Comparison of ENCODE assay signal across 1 cellular context in the genomic region with DNA sequence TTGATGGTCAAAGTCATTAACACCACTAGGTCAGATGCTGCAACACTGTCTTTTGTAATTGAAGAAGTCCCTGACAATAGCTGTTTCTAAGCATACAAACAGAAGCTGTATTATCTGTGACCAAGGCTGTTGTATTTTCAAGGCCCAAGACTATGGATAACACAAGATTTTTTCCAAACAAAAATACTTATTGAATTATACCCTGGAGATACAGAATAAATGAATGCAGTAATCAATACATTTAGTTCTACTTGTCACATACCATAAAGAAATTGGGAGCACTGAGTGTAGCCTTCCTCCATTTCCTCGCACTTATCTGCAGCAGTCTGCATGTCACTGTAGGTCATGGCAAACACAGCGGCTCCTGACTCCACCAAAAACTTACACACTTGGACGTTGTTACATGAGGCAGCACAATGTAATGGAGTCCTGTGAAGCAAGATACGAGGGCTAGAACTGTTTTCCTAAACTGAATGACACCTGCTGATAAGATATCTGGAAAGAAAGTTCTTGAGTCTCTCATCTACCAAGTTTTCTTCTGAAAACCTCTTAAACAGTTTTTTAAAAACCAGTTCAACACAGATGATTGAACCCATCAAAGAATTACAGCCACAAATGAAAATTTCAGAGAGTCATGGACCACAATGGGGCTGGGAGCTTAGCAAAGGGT.
TF ChIP-seq lines count a peak whose summit lies in the region.

No MANE protein-coding gene starts in this region.

TF ChIP-seq in K562, 482 proteins besides CTCF, POLR2A, EP300 and RAD21 (continued from another document and continues in another):
- TF ChIP-seq MEF2A (IDR thresholded peaks at IDR 0.05; ENCODE audit: control insufficient read depth, low read depth, low read length) (0 out of 2 replicates have a peak, but pooled peaks have one; percentile 12), NRF1 (conservative IDR thresholded peaks at IDR 0.05 in 1 of 2, IDR thresholded peaks at IDR 0.05 in 1 of 2) (peak; percentile 33 to 38; a peak in 1 of 4 replicates), FOSL1 (tag; conservative IDR thresholded peaks at IDR 0.05) (peak; percentile 74), ILK (tag; IDR thresholded peaks at IDR 0.05; ENCODE audit: borderline replicate concordance, low read depth) (0 out of 2 replicates have a peak, but pooled peaks have one; percentile 22), SIN3B (IDR thresholded peaks at IDR 0.05; ENCODE audit: low read depth) (no peak), SP1 (CRISPR knock-in tag; IDR thresholded peaks at IDR 0.05) (peak; percentile 45; the same call in 1 of the 2 replicates), MAFG (tag; conservative IDR thresholded peaks at IDR 0.05) (peak; percentile 92), TEAD1 (CRISPR knock-in tag; IDR thresholded peaks at IDR 0.05) (peak; percentile 41 to 91; a peak in 2 of 4 replicates), GATAD2B (IDR thresholded peaks at IDR 0.05; ENCODE audit: borderline replicate concordance) (peak; percentile 52; the same call in 1 of the 2 replicates), MTA3 (IDR thresholded peaks at IDR 0.05; ENCODE audit: borderline replicate concordance) (peak; percentile 95), ZNF354B (CRISPR knock-in tag; IDR thresholded peaks at IDR 0.05) (peak; percentile 33; the same call in 1 of the 2 replicates), PTTG1 (tag; IDR thresholded peaks at IDR 0.05; ENCODE audit: low read depth) (peak; percentile 76), PCBP2 (IDR thresholded peaks at IDR 0.05; ENCODE audit: low read depth, low read length, poor library complexity, severe bottlenecking) (no peak), TBP (optimal IDR thresholded peaks at IDR 0.05; ENCODE audit: low read depth, low read length) (peak; percentile 53), FOXJ3 (CRISPR knock-in tag; IDR thresholded peaks at IDR 0.05) (no peak), RHOXF2B (CRISPR knock-in tag; conservative IDR thresholded peaks at IDR 0.05) (no peak), ZKSCAN8 (CRISPR knock-in tag; IDR thresholded peaks at IDR 0.05) (peak; percentile 91), NONO (IDR thresholded peaks at IDR 0.05; ENCODE audit: low read depth in 2 of 2, low read length in 1 of 2) (peak in 1 of 2 experiments; percentile 89; a peak in 3 of 4 replicates), ZNF224 (CRISPR knock-in tag; IDR thresholded peaks at IDR 0.05) (no peak), TAF7 (tag; IDR thresholded peaks at IDR 0.05) (0 out of 2 replicates have a peak, but pooled peaks have one; percentile 10), ZNF175 (CRISPR knock-in tag; IDR thresholded peaks at IDR 0.05; ENCODE audit: low read depth) (peak; percentile 85), CTBP1 (IDR thresholded peaks at IDR 0.05; ENCODE audit: borderline replicate concordance) (peak; percentile 88), COPS2 (conservative IDR thresholded peaks at IDR 0.05) (no peak), BRD4 (IDR thresholded peaks at IDR 0.05) (peak; percentile 80; the same call in 1 of the 2 replicates)
- TF ChIP-seq, protein P1, sequence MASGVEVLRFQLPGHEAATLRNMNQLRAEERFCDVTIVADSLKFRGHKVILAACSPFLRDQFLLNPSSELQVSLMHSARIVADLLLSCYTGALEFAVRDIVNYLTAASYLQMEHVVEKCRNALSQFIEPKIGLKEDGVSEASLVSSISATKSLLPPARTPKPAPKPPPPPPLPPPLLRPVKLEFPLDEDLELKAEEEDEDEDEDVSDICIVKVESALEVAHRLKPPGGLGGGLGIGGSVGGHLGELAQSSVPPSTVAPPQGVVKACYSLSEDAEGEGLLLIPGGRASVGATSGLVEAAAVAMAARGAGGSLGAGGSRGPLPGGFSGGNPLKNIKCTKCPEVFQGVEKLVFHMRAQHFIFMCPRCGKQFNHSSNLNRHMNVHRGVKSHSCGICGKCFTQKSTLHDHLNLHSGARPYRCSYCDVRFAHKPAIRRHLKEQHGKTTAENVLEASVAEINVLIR (CRISPR knock-in tag; IDR thresholded peaks at IDR 0.05): 0 out of 2 replicates have a peak, but pooled peaks have one; percentile 39
- TF ChIP-seq, protein P2, sequence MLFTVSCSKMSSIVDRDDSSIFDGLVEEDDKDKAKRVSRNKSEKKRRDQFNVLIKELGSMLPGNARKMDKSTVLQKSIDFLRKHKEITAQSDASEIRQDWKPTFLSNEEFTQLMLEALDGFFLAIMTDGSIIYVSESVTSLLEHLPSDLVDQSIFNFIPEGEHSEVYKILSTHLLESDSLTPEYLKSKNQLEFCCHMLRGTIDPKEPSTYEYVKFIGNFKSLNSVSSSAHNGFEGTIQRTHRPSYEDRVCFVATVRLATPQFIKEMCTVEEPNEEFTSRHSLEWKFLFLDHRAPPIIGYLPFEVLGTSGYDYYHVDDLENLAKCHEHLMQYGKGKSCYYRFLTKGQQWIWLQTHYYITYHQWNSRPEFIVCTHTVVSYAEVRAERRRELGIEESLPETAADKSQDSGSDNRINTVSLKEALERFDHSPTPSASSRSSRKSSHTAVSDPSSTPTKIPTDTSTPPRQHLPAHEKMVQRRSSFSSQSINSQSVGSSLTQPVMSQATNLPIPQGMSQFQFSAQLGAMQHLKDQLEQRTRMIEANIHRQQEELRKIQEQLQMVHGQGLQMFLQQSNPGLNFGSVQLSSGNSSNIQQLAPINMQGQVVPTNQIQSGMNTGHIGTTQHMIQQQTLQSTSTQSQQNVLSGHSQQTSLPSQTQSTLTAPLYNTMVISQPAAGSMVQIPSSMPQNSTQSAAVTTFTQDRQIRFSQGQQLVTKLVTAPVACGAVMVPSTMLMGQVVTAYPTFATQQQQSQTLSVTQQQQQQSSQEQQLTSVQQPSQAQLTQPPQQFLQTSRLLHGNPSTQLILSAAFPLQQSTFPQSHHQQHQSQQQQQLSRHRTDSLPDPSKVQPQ (CRISPR knock-in tag; IDR thresholded peaks at IDR 0.05; ENCODE audit: borderline replicate concordance): no peak
- TF ChIP-seq, protein P3, sequence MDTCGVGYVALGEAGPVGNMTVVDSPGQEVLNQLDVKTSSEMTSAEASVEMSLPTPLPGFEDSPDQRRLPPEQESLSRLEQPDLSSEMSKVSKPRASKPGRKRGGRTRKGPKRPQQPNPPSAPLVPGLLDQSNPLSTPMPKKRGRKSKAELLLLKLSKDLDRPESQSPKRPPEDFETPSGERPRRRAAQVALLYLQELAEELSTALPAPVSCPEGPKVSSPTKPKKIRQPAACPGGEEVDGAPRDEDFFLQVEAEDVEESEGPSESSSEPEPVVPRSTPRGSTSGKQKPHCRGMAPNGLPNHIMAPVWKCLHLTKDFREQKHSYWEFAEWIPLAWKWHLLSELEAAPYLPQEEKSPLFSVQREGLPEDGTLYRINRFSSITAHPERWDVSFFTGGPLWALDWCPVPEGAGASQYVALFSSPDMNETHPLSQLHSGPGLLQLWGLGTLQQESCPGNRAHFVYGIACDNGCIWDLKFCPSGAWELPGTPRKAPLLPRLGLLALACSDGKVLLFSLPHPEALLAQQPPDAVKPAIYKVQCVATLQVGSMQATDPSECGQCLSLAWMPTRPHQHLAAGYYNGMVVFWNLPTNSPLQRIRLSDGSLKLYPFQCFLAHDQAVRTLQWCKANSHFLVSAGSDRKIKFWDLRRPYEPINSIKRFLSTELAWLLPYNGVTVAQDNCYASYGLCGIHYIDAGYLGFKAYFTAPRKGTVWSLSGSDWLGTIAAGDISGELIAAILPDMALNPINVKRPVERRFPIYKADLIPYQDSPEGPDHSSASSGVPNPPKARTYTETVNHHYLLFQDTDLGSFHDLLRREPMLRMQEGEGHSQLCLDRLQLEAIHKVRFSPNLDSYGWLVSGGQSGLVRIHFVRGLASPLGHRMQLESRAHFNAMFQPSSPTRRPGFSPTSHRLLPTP (IDR thresholded peaks at IDR 0.05; ENCODE audit: borderline replicate concordance, extremely low read depth, insufficient read length): no peak
- TF ChIP-seq, protein P4, sequence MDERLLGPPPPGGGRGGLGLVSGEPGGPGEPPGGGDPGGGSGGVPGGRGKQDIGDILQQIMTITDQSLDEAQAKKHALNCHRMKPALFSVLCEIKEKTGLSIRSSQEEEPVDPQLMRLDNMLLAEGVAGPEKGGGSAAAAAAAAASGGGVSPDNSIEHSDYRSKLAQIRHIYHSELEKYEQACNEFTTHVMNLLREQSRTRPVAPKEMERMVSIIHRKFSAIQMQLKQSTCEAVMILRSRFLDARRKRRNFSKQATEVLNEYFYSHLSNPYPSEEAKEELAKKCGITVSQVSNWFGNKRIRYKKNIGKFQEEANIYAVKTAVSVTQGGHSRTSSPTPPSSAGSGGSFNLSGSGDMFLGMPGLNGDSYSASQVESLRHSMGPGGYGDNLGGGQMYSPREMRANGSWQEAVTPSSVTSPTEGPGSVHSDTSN (CRISPR knock-in tag; IDR thresholded peaks at IDR 0.05; ENCODE audit: low read depth): no peak
- TF ChIP-seq, protein P4 (tag; conservative IDR thresholded peaks at IDR 0.05; ENCODE audit: low read depth): peak; percentile 79
- TF ChIP-seq, protein P5, sequence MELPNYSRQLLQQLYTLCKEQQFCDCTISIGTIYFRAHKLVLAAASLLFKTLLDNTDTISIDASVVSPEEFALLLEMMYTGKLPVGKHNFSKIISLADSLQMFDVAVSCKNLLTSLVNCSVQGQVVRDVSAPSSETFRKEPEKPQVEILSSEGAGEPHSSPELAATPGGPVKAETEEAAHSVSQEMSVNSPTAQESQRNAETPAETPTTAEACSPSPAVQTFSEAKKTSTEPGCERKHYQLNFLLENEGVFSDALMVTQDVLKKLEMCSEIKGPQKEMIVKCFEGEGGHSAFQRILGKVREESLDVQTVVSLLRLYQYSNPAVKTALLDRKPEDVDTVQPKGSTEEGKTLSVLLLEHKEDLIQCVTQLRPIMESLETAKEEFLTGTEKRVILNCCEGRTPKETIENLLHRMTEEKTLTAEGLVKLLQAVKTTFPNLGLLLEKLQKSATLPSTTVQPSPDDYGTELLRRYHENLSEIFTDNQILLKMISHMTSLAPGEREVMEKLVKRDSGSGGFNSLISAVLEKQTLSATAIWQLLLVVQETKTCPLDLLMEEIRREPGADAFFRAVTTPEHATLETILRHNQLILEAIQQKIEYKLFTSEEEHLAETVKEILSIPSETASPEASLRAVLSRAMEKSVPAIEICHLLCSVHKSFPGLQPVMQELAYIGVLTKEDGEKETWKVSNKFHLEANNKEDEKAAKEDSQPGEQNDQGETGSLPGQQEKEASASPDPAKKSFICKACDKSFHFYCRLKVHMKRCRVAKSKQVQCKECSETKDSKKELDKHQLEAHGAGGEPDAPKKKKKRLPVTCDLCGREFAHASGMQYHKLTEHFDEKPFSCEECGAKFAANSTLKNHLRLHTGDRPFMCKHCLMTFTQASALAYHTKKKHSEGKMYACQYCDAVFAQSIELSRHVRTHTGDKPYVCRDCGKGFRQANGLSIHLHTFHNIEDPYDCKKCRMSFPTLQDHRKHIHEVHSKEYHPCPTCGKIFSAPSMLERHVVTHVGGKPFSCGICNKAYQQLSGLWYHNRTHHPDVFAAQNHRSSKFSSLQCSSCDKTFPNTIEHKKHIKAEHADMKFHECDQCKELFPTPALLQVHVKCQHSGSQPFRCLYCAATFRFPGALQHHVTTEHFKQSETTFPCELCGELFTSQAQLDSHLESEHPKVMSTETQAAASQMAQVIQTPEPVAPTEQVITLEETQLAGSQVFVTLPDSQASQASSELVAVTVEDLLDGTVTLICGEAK (IDR thresholded peaks at IDR 0.05): 0 out of 2 replicates have a peak, but pooled peaks have one; percentile 10
- TF ChIP-seq, protein P5 (CRISPR knock-in tag; IDR thresholded peaks at IDR 0.05): no peak
